ENCODE assay signal across 20 cellular contexts in the genomic region with DNA sequence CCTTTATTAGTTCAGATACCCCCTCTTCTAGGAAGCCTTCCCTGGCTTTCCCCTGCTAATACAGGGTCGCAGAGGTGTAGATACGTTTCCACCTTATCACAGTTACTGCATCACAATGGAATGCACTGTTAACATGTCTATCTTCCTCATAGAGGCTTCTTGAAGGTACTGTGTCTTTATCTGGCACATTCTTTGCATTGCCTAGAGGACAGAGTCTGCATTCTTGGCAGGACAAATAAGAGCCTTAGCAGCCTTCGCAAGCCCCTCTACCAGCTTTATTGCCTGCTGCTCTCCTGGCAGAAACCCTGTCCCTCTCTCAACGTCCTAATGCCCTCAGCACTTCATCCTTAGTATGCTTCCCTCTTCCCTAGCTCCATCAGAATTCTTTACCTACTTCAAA. TPM values are rescaled to one million over a fixed set of nuclear protein-coding genes. Genes with fewer than 3 reads are reported as not detected.
"Had no signal": no experiment of that assay in that cellular context is flagged by ENCODE, and none has a peak within 500 bp of the region (broad histone marks: within the 10 kb centered on the region; RNA-seq: fewer than 3 reads in every experiment).

No MANE protein-coding gene starts in this region.

- H3K9me3 ChIP-seq: tibial artery had no signal

- DNase-seq: activated CD4-positive, alpha-beta T cell treated with anti-CD3 and anti-CD28 coated beads, Interleukin-2, amount 10 ng/mL, durations not matched to agents 24 days and 14 days; activated CD4-positive, CD25-positive, alpha-beta regulatory T cell; activated CD8-positive, alpha-beta memory T cell treated with anti-CD3 and anti-CD28 coated beads, Interleukin-2, amount 50 U/mL, for 48 hours; activated gamma-delta T cell treated with Interleukin-2 at 50 U/mL for 16 hours; activated naive CD8-positive, alpha-beta T cell treated with anti-CD3 and anti-CD28 coated beads for 36 hours; brain microvascular endothelial cell; cortex of kidney; effector CD4-positive, alpha-beta T cell; foreskin fibroblast; glutamatergic neuron; immature natural killer cell; left cardiac atrium; mammary epithelial cell; naive thymus-derived CD8-positive, alpha-beta T cell; stimulated activated CD4-positive, alpha-beta T cell treated with anti-CD3 and anti-CD28 coated beads, Interleukin-2, amount 100 ng/mL, for 48 hours; stimulated activated naive B cell treated with anti-CD40 and anti-IgM and Interleukin-4, amounts not matched to agents 10 μg/mL and 1 μg/mL and 100 μg/mL, for 72 hours; tibial artery had no signal

- H3K9me3 Mint-ChIP-seq: activated CD4-positive, alpha-beta T cell treated with anti-CD3 and anti-CD28 coated beads, Interleukin-2, amount 10 ng/mL, durations not matched to agents 24 days and 14 days; activated naive CD8-positive, alpha-beta T cell treated with anti-CD3 and anti-CD28 coated beads for 36 hours; central memory CD8-positive, alpha-beta T cell; immature natural killer cell; stimulated activated naive B cell treated with anti-CD40 and anti-IgM and Interleukin-4, amounts not matched to agents 10 μg/mL and 1 μg/mL and 100 μg/mL, for 72 hours; T-helper 2 cell treated with Interferon-gamma antibody and Interleukin-4, amounts not matched to agents 5 μg/mL and 100 μg/mL, for 36 hours had no signal

- H3K4me1 ChIP-seq: tibial artery had no signal

- H3K4me1 Mint-ChIP-seq: activated CD4-positive, alpha-beta T cell treated with anti-CD3 and anti-CD28 coated beads, Interleukin-2, amount 10 ng/mL, durations not matched to agents 24 days and 14 days; activated naive CD8-positive, alpha-beta T cell treated with anti-CD3 and anti-CD28 coated beads for 36 hours; central memory CD8-positive, alpha-beta T cell; immature natural killer cell; naive thymus-derived CD8-positive, alpha-beta T cell; stimulated activated naive B cell treated with anti-CD40 and anti-IgM and Interleukin-4, amounts not matched to agents 10 μg/mL and 1 μg/mL and 100 μg/mL, for 72 hours had no signal

- H3K27ac ChIP-seq: brain microvascular endothelial cell, tibial artery had no signal

- H3K36me3 Mint-ChIP-seq: activated naive CD8-positive, alpha-beta T cell treated with anti-CD3 and anti-CD28 coated beads for 36 hours; immature natural killer cell; naive thymus-derived CD8-positive, alpha-beta T cell; stimulated activated naive B cell treated with anti-CD40 and anti-IgM and Interleukin-4, amounts not matched to agents 10 μg/mL and 1 μg/mL and 100 μg/mL, for 72 hours had no signal

- H3K36me3 ChIP-seq: brain microvascular endothelial cell, tibial artery had no signal

- H3K27me3 ChIP-seq: brain microvascular endothelial cell, tibial artery had no signal

- H3K4me3 ChIP-seq: tibial artery had no signal

- H3K27ac Mint-ChIP-seq: activated CD4-positive, alpha-beta T cell treated with anti-CD3 and anti-CD28 coated beads, Interleukin-2, amount 10 ng/mL, durations not matched to agents 24 days and 14 days; activated naive CD8-positive, alpha-beta T cell treated with anti-CD3 and anti-CD28 coated beads for 36 hours; immature natural killer cell; naive thymus-derived CD8-positive, alpha-beta T cell; stimulated activated naive B cell treated with anti-CD40 and anti-IgM and Interleukin-4, amounts not matched to agents 10 μg/mL and 1 μg/mL and 100 μg/mL, for 72 hours; T-helper 2 cell treated with Interferon-gamma antibody and Interleukin-4, amounts not matched to agents 5 μg/mL and 100 μg/mL, for 36 hours had no signal

- ATAC-seq: left cardiac atrium; naive thymus-derived CD8-positive, alpha-beta T cell; stimulated activated naive B cell treated with anti-CD40 and anti-IgM and Interleukin-4, amounts not matched to agents 10 μg/mL and 1 μg/mL and 100 μg/mL, for 72 hours had no signal

- H3K4me3 Mint-ChIP-seq: activated CD4-positive, alpha-beta T cell treated with anti-CD3 and anti-CD28 coated beads, Interleukin-2, amount 10 ng/mL, durations not matched to agents 24 days and 14 days; activated naive CD8-positive, alpha-beta T cell treated with anti-CD3 and anti-CD28 coated beads for 36 hours; central memory CD8-positive, alpha-beta T cell; immature natural killer cell; naive thymus-derived CD8-positive, alpha-beta T cell; stimulated activated naive B cell treated with anti-CD40 and anti-IgM and Interleukin-4, amounts not matched to agents 10 μg/mL and 1 μg/mL and 100 μg/mL, for 72 hours; T-helper 2 cell treated with Interferon-gamma antibody and Interleukin-4, amounts not matched to agents 5 μg/mL and 100 μg/mL, for 36 hours had no signal

RNA-seq across cellular contexts. Expression of gene SLC1A3, which starts 31.6 kb away (rescaled TPM):
- total RNA-seq: activated CD4-positive, alpha-beta T cell treated with anti-CD3 and anti-CD28 coated beads, Interleukin-2, amount 10 ng/mL, durations not matched to agents 24 days and 14 days; endothelial cell of umbilical vein; naive thymus-derived CD8-positive, alpha-beta T cell had no signal
- polyA plus RNA-seq: naive thymus-derived CD8-positive, alpha-beta T cell had no signal
